In genomic region chr2:43943323-43943722, GRCh38 we compare ENCODE assay signal across 14 cellular contexts.
"Had no signal": no experiment of that assay in that cellular context is flagged by ENCODE, and none has a peak within 500 bp of the region (broad histone marks: within the 10 kb centered on the region; RNA-seq: fewer than 3 reads in every experiment).

No MANE protein-coding gene starts in this region.

- H3K27ac ChIP-seq: brain microvascular endothelial cell, testis, upper lobe of right lung had no signal

- ATAC-seq: activated CD4-positive, CD25-positive, alpha-beta regulatory T cell treated with anti-CD3 and anti-CD28 coated beads, Interleukin-2, amount 50 U/mL, for 24 hours; esophagus mucosa; left lobe of liver; natural killer cell; right cardiac atrium; stimulated activated memory B cell treated with anti-CD40 and anti-IgM and Interleukin-4, amounts not matched to agents 10 μg/mL and 1 μg/mL and 100 μg/mL, for 72 hours; upper lobe of right lung had no signal

- DNase-seq: activated CD4-positive, alpha-beta T cell treated with anti-CD3 and anti-CD28 coated beads, Interleukin-2, amount 50 U/mL, for 48 hours; activated CD8-positive, alpha-beta memory T cell treated with anti-CD3 and anti-CD28 coated beads, Interleukin-2, amount 50 U/mL, for 48 hours; activated naive CD4-positive, alpha-beta T cell treated with anti-CD3 and anti-CD28 coated beads for 36 hours; brain microvascular endothelial cell; mammary epithelial cell; natural killer cell; nucleus accumbens; right cardiac atrium; testis; upper lobe of right lung had no signal

- H3K27me3 ChIP-seq: brain microvascular endothelial cell, testis, upper lobe of right lung had no signal
